In genomic region chr1:224535641-224536040, GRCh38 we compare ENCODE assay signal across 20 cellular contexts.
DNase-seq lines count a peak whose midpoint lies in the region; ATAC-seq and TF ChIP-seq lines count a peak whose summit lies in the region.
"Had no signal": no experiment of that assay in that cellular context is flagged by ENCODE, and none has a peak within 500 bp of the region (broad histone marks: within the 10 kb centered on the region; RNA-seq: fewer than 3 reads in every experiment).

No MANE protein-coding gene starts in this region.

- H3K79me2 ChIP-seq in GM23338 (replicated peaks; ENCODE audit: insufficient read depth): no peaks in the 10 kb centered on the region

- H4K20me1 ChIP-seq in GM23338 (replicated peaks; ENCODE audit: insufficient read depth): no peaks in the 10 kb centered on the region

- H3K36me3 Mint-ChIP-seq in GM23338 (ENCODE audit: low read depth) (no peaks in the 10 kb centered on the region), CD14-positive monocyte (no peaks in the 10 kb centered on the region)

- no peak overlapping the region for H3K27ac Mint-ChIP-seq in GM23338
- H3K27ac Mint-ChIP-seq in CD14-positive monocyte: no peak overlapping the region
- H3K27ac Mint-ChIP-seq: T-helper 2 cell treated with Interferon-gamma antibody and Interleukin-4, amounts not matched to agents 5 μg/mL and 100 μg/mL, for 36 hours had no signal

- TF ChIP-seq EP300 in esophagus muscularis mucosa (IDR thresholded peaks at IDR 0.05) (no peak), transverse colon (IDR thresholded peaks at IDR 0.05; ENCODE audit: low read depth) (no peak)

- peaks cover 3% of the 10 kb centered on the region; the same call in 1 of the 2 replicates for H3K9me2 ChIP-seq in GM23338 (ENCODE audit: insufficient read depth)
- H3K9me2 ChIP-seq: SK-N-SH had no signal

- DNase-seq in COLO668 (lab: John Stamatoyannopoulos, UW; ENCODE audit: unreplicated experiment) (peak; percentile 29), GM23338 (ENCODE audit: low spot score) (no peak), NCI-H345 (lab: John Stamatoyannopoulos, UW) (peak; percentile 57), esophagus muscularis mucosa (ENCODE audit: extremely low spot score) (peak; percentile 81), transverse colon (no peak), CD14-positive monocyte (ENCODE audit: low spot score) (no peak)
- DNase-seq in effector memory CD4-positive, alpha-beta T cell: no peak
- DNase-seq: ACHN, Calu3, HCEC 1CT, MM.1S, NCI-H1092, NCI-H1694, NCI-H2081 treated with DMSO at 0.1 percent for 48 hours, NCI-H446, NCI-H748 treated with DMSO at 0.1 percent for 48 hours, OCI-M1, SHP77, SK-N-SH had no signal

- 93% methylated on average over 5 of the region's 7 CpGs for WGBS in esophagus muscularis mucosa
- 82 to 87% methylated on average over 3 to 7 of the region's 7 CpGs for WGBS in transverse colon (ENCODE audit: low coverage in 1 of 2), 2 donors

- intact Hi-C loops in esophagus muscularis mucosa (cut with DNase I): no loop called here
- intact Hi-C loops in transverse colon (cut with DNase I; ENCODE audit: low total_unique reads): no loop called here
- intact Hi-C loops in CD14-positive monocyte (cut with micrococcal nuclease): no loop called here

- no peak overlapping the region for H3K4me2 ChIP-seq in GM23338
- H3K4me2 ChIP-seq: SK-N-SH had no signal

- H3K9me3 ChIP-seq in esophagus muscularis mucosa (no peaks in the 10 kb centered on the region), transverse colon (no peaks in the 10 kb centered on the region)
- no peaks in the 10 kb centered on the region for H3K9me3 ChIP-seq in effector memory CD4-positive, alpha-beta T cell (ENCODE audit: control insufficient read depth, low read length)
- H3K9me3 ChIP-seq: SK-N-SH had no signal

- peaks cover 13% of the 10 kb centered on the region for H3K4me1 Mint-ChIP-seq in GM23338
- peaks cover 8% of the 10 kb centered on the region for H3K4me1 Mint-ChIP-seq in CD14-positive monocyte

- H3K4me3 Mint-ChIP-seq in GM23338 (no peak overlapping the region), CD14-positive monocyte (no peak overlapping the region)
- H3K4me3 Mint-ChIP-seq: T-helper 2 cell treated with Interferon-gamma antibody and Interleukin-4, amounts not matched to agents 5 μg/mL and 100 μg/mL, for 36 hours had no signal

- H3K27me3 Mint-ChIP-seq in GM23338 (ENCODE audit: insufficient read depth, low read depth, poor library complexity) (peaks cover 2% of the 10 kb centered on the region), CD14-positive monocyte (ENCODE audit: low read depth in 3 of 3) (peaks cover 1 to 4% (median 3%) of the 10 kb centered on the region in 3 donors)

- no peak for TF ChIP-seq POLR2A in esophagus muscularis mucosa (IDR thresholded peaks at IDR 0.05; ENCODE audit: low read depth)
- TF ChIP-seq POLR2A in transverse colon (IDR thresholded peaks at IDR 0.05): no peak

- peak; percentile 53; the same call in 2 of the 3 replicates for ATAC-seq in GM23338

- in situ Hi-C loops in transverse colon (cut with MboI; ENCODE audit: low pct_ligation_motif_present in 1 of 4, low pct_unique_long_range_greater_than_20kb in 1 of 4, low sequenced_read_pairs in 3 of 4): no loop called here

- H3K27ac ChIP-seq in GM23338 (ENCODE audit: low read depth) (no peak overlapping the region), esophagus muscularis mucosa (replicated peaks in 1 of 4) (no peak overlapping the region), transverse colon (no peak overlapping the region)
- no peak overlapping the region for H3K27ac ChIP-seq in effector memory CD4-positive, alpha-beta T cell (ENCODE audit: insufficient read depth, low read length, poor library complexity, severe bottlenecking)

- H3K36me3 ChIP-seq in GM23338 (ENCODE audit: insufficient read depth) (no peaks in the 10 kb centered on the region), esophagus muscularis mucosa (no peaks in the 10 kb centered on the region), transverse colon (no peaks in the 10 kb centered on the region)
- no peaks in the 10 kb centered on the region for H3K36me3 ChIP-seq in effector memory CD4-positive, alpha-beta T cell (ENCODE audit: control insufficient read depth, insufficient read depth, low read length)

- no peak overlapping the region for H2AFZ ChIP-seq in GM23338

- H3K4me3 ChIP-seq in GM23338 (no peak overlapping the region), esophagus muscularis mucosa (no peak overlapping the region), transverse colon (no peak overlapping the region)
- H3K4me3 ChIP-seq in effector memory CD4-positive, alpha-beta T cell (ENCODE audit: insufficient read depth, low read depth, low read length, poor library complexity, severe bottlenecking): no peak overlapping the region

- no peaks in the 10 kb centered on the region for H3F3A ChIP-seq in GM23338 (replicated peaks; ENCODE audit: low read depth)

- H3K9me3 Mint-ChIP-seq in GM23338: no peaks in the 10 kb centered on the region
- H3K9me3 Mint-ChIP-seq in CD14-positive monocyte: peaks cover 0 to 3% (median 0%) of the 10 kb centered on the region in 7 donors
- H3K9me3 Mint-ChIP-seq: T-helper 2 cell treated with Interferon-gamma antibody and Interleukin-4, amounts not matched to agents 5 μg/mL and 100 μg/mL, for 36 hours had no signal

- H3K27me3 ChIP-seq in GM23338 (ENCODE audit: insufficient read depth) (no peaks in the 10 kb centered on the region), esophagus muscularis mucosa (no peaks in the 10 kb centered on the region), transverse colon (no peaks in the 10 kb centered on the region)
- H3K27me3 ChIP-seq in effector memory CD4-positive, alpha-beta T cell (replicated peaks; ENCODE audit: control insufficient read depth, insufficient read depth, low read length, poor library complexity, severe bottlenecking): no peaks in the 10 kb centered on the region

- H3K4me1 ChIP-seq in GM23338 (ENCODE audit: insufficient read depth) (no peaks in the 10 kb centered on the region), esophagus muscularis mucosa (no peaks in the 10 kb centered on the region), transverse colon (peaks cover 0 to 6% (median 0%) of the 10 kb centered on the region in 4 donors)
- H3K4me1 ChIP-seq in effector memory CD4-positive, alpha-beta T cell (ENCODE audit: control insufficient read depth, insufficient read depth, low read length, poor library complexity, severe bottlenecking): no peaks in the 10 kb centered on the region

- TF ChIP-seq CTCF in GM23338 (conservative IDR thresholded peaks at IDR 0.05; ENCODE audit: low read depth in 2 of 2) (no peak), esophagus muscularis mucosa (IDR thresholded peaks at IDR 0.05) (no peak), transverse colon (IDR thresholded peaks at IDR 0.05) (no peak), CD14-positive monocyte (IDR thresholded peaks at IDR 0.05) (no peak)

TF ChIP-seq in GM23338, 12 proteins besides CTCF, POLR2A, EP300 and RAD21 (continues in another document):
- no peak for TF ChIP-seq ZNF331 (CRISPR knock-in tag; IDR thresholded peaks at IDR 0.05; ENCODE audit: low read depth)
- TF ChIP-seq EZH2 (IDR thresholded peaks at IDR 0.05; ENCODE audit: low read depth, unreplicated experiment): no peak
- no peak for TF ChIP-seq ZNF114 (CRISPR knock-in tag; IDR thresholded peaks at IDR 0.05)
- TF ChIP-seq STAT1 (IDR thresholded peaks at IDR 0.05; ENCODE audit: unreplicated experiment): no peak
- no peak for TF ChIP-seq JUNB (IDR thresholded peaks at IDR 0.05; ENCODE audit: unreplicated experiment)
- TF ChIP-seq POLR2AphosphoS5 (IDR thresholded peaks at IDR 0.05; ENCODE audit: low read depth): no peak
- no peak for TF ChIP-seq EZH2phosphoT487 (IDR thresholded peaks at IDR 0.05; ENCODE audit: unreplicated experiment)

Comparison
In these comparisons a context has a peak if more than half of its experiments do, and no peak if none do; other contexts are left out.
1. DNase-seq: peak in COLO668 (single experiment), NCI-H345 (single experiment) and esophagus muscularis mucosa (single experiment); none in GM23338 (single experiment), effector memory CD4-positive, alpha-beta T cell (0 of 3), transverse colon (single experiment) and CD14-positive monocyte (single experiment).